9 cellular contexts compared by ENCODE assay signal in genomic region chr22:39153220-39153860, GRCh38. TPM values are rescaled to one million over a fixed set of nuclear protein-coding genes. Genes with fewer than 3 reads are reported as not detected.
DNase-seq lines count a peak whose midpoint lies in the region; ATAC-seq, FAIRE-seq and TF ChIP-seq lines count a peak whose summit lies in the region.
"Had no signal": no experiment of that assay in that cellular context is flagged by ENCODE, and none has a peak within 500 bp of the region (broad histone marks: within the 10 kb centered on the region; RNA-seq: fewer than 3 reads in every experiment).

No MANE protein-coding gene starts in this region.

- BruUV-seq in HepG2 (replicated peaks; lab: Mats Ljungman, UMichigan) = no TSS peak

- peak overlapping the region; percentile 87 for H3K27ac ChIP-seq in angular gyrus (ENCODE audit: low read depth, low read length)
- H3K27ac ChIP-seq in HepG2 (ENCODE audit: extremely low read length, insufficient read depth, low read length) = no peak overlapping the region
- H3K27ac ChIP-seq in transverse colon = peak overlapping the region; percentile 91 to 97 (median 94)

- CTCF ChIA-PET in HepG2 (lab: Yijun Ruan, JAX; ENCODE audit: low intra/inter-chr PET ratio, low total read pairs) = no interaction called here

- TF ChIP-seq CTCF in AG09309 (IDR thresholded peaks at IDR 0.05; ENCODE audit: control insufficient read depth, insufficient read depth, low read depth, low read length, missing control alignments) (no peak), HFF-Myc (IDR thresholded peaks at IDR 0.05; ENCODE audit: low read depth, low read length, missing control alignments) (no peak), HepG2 (CRISPR knock-in tag; IDR thresholded peaks at IDR 0.05) (no peak), transverse colon (IDR thresholded peaks at IDR 0.05) (no peak)

- H3K36me3 ChIP-seq in HepG2 (replicated peaks in 1 of 2; ENCODE audit: control insufficient read depth in 1 of 2, insufficient read depth in 2 of 2, low read length in 2 of 2) (no peaks in the 10 kb centered on the region), transverse colon (no peaks in the 10 kb centered on the region)

- TF ChIP-seq EP300 in HepG2 (IDR thresholded peaks at IDR 0.05; ENCODE audit: low read depth in 2 of 2, low read length in 2 of 2) (no peak), HepG2 (CRISPR knock-in tag; IDR thresholded peaks at IDR 0.05; ENCODE audit: borderline replicate concordance) (no peak), transverse colon (IDR thresholded peaks at IDR 0.05; ENCODE audit: low read depth) (no peak)

- 0 out of 2 replicates have a peak overlapping the region, but pooled peaks have one; percentile 52 for H3K9ac ChIP-seq in HepG2 (ENCODE audit: insufficient read depth, low read depth, low read length)

- in situ Hi-C loops in HepG2 (cut with HindIII; ENCODE audit: extremely low pct_ligation_motif_present, low pct_unique_long_range_greater_than_20kb) = no loop called here
- in situ Hi-C loops in transverse colon (cut with MboI; ENCODE audit: low pct_ligation_motif_present in 1 of 4, low pct_unique_long_range_greater_than_20kb in 1 of 4, low sequenced_read_pairs in 3 of 4) = loop anchor here in 1 of 4 donors (25.0 kb wide), 1 partner anchor 384 kb away; the partner anchor contains the start of gene RPS19BP1

- FAIRE-seq in HepG2 (lab: Jason Lieb, UNC) = no peak

- POLR2A ChIA-PET in HepG2 (lab: Yijun Ruan, JAX) = interaction anchor here (2.2 to 2.6 kb wide), 2 partner anchors 18 to 166 kb away, joined by 4 to 38 read pairs; partner anchors contain the start of gene RPL3

- peak overlapping the region; percentile 59 for H3K4me3 ChIP-seq in AG09309 (ENCODE audit: control insufficient read depth, low read depth, low read length)
- peak overlapping the region; percentile 40 for H3K4me3 ChIP-seq in HFF-Myc (replicated peaks; ENCODE audit: low read depth, low read length)
- peak overlapping the region; percentile 57 to 79 (median 57) for H3K4me3 ChIP-seq in HepG2 (replicated peaks in 1 of 3; ENCODE audit: insufficient read depth in 1 of 3, low read depth in 2 of 3, low read length in 3 of 3)
- H3K4me3 ChIP-seq in transverse colon = peak overlapping the region; percentile 62 to 100 (median 88)

- H3K79me2 ChIP-seq in HepG2 (ENCODE audit: insufficient read depth, low read length) = no peaks in the 10 kb centered on the region

- TF ChIP-seq RAD21 in HepG2 (CRISPR knock-in tag; IDR thresholded peaks at IDR 0.05) = no peak

- H3K4me2 ChIP-seq in HepG2 (ENCODE audit: low read depth, low read length) = peak overlapping the region; percentile 90

- ATAC-seq in HepG2 = no peak
- ATAC-seq in HG02642 (IDR thresholded peaks at IDR 0.05; ENCODE audit: poor library complexity, unreplicated experiment) = no peak
- ATAC-seq in HG03521 (IDR thresholded peaks at IDR 0.05; ENCODE audit: unreplicated experiment) = no peak

- TF ChIP-seq POLR2A in HepG2 (IDR thresholded peaks at IDR 0.05; ENCODE audit: insufficient read depth in 1 of 2, low read depth in 2 of 2, low read length in 2 of 2) = no peak
- no peak for TF ChIP-seq POLR2A in transverse colon (IDR thresholded peaks at IDR 0.05)

- DNase-seq in AG09309 (ENCODE audit: low read depth) (no peak), HFF-Myc (ENCODE audit: extremely low read depth, low read depth) (no peak), HepG2 (ENCODE audit: low spot score) (no peak), transverse colon (no peak), SKM-1 (lab: John Stamatoyannopoulos, UW; ENCODE audit: unreplicated experiment) (no peak)

- H3K9me3 ChIP-seq in HepG2 (ENCODE audit: low read length) (no peaks in the 10 kb centered on the region), transverse colon (no peaks in the 10 kb centered on the region)

- no peaks in the 10 kb centered on the region for H4K20me1 ChIP-seq in HepG2 (ENCODE audit: insufficient read depth, low read length)

- H3K4me1 ChIP-seq in HepG2 (ENCODE audit: insufficient read depth, low read length) (peaks cover 38% of the 10 kb centered on the region), transverse colon (peaks cover 7 to 45% (median 41%) of the 10 kb centered on the region in 4 donors)

- peaks cover 2 to 40% of the 10 kb centered on the region in 2 experiments; a peak in 4 of 5 replicates for H3K27me3 ChIP-seq in HepG2 (ENCODE audit: control insufficient read depth in 1 of 2, insufficient read depth in 2 of 2, low read length in 2 of 2)
- H3K27me3 ChIP-seq in transverse colon = peaks cover 33% of the 10 kb centered on the region

- intact Hi-C loops in HepG2 (cut with micrococcal nuclease; ENCODE audit: unreplicated experiment) (no loop called here), transverse colon (cut with DNase I; ENCODE audit: low total_unique reads) (no loop called here)

- no peak overlapping the region for H2AFZ ChIP-seq in HepG2 (ENCODE audit: low read length)

- 31% methylated on average over 39 of the region's 44 CpGs for WGBS in HepG2 (ENCODE audit: low lambda C conversion rate)
- 0 to 4% methylated on average over 5 to 42 of the region's 44 CpGs for WGBS in transverse colon (ENCODE audit: low coverage in 1 of 2), 2 donors

TF ChIP-seq in HepG2, 621 proteins besides CTCF, POLR2A, EP300 and RAD21 (continues in another document):
- no peak for TF ChIP-seq TSC22D2 (CRISPR knock-in tag; IDR thresholded peaks at IDR 0.05; ENCODE audit: borderline replicate concordance)
- TF ChIP-seq ZUFSP (CRISPR knock-in tag; IDR thresholded peaks at IDR 0.05; ENCODE audit: borderline replicate concordance) = no peak
- 0 out of 2 replicates have a peak, but pooled peaks have one; percentile 9 for TF ChIP-seq HDAC1 (CRISPR knock-in tag; IDR thresholded peaks at IDR 0.05)
- TF ChIP-seq ZBTB38 (CRISPR knock-in tag; IDR thresholded peaks at IDR 0.05) = peak; percentile 64; the same call in 1 of the 2 replicates
- no peak for TF ChIP-seq ZNF121 (CRISPR knock-in tag; IDR thresholded peaks at IDR 0.05)

RNA-seq across cellular contexts. Expression of gene CBX7, which starts 0.9 kb away (rescaled TPM):
- 0.20 and 0.35 TPM in 2 replicates for total RNA-seq in HepG2 (2016; rRNA removed; fragmentation: Illumina TruSeq; extraction: Trizol)
- not detected in 2 replicates for total RNA-seq in HepG2 (2016; cell fraction: cytosol; rRNA removed; fragmentation: Illumina TruSeq; extraction: Trizol; ENCODE audit: low read depth)
- 0.27 and 0.30 TPM in 2 replicates for total RNA-seq in HepG2 (2016; cell fraction: insoluble cytoplasmic fraction; rRNA removed; fragmentation: Illumina TruSeq; extraction: Trizol)
- total RNA-seq in HepG2 (2016; cell fraction: membrane; rRNA removed; fragmentation: Illumina TruSeq; extraction: Trizol) = 0.09 and 0.21 TPM in 2 replicates
- 0.31 and 1.4 TPM in 2 replicates for total RNA-seq in HepG2 (2016; cell fraction: nucleus; rRNA removed; fragmentation: Illumina TruSeq; extraction: Trizol)
- polyA plus RNA-seq in HepG2 (2011; rRNA removed) = 4.9 and 7.1 TPM in 2 replicates
- 3.6 and 4.4 TPM in 2 replicates for polyA plus RNA-seq in HepG2 (2011; cell fraction: cytosol; rRNA removed)
- polyA plus RNA-seq in HepG2 (2011; cell fraction: nucleus; rRNA removed) = 22.7 and 23.8 TPM in 2 replicates
- polyA plus RNA-seq in HepG2 (2012) = 5.5 and 5.7 TPM in 2 replicates
- 0.09 and 0.23 TPM in 2 replicates for polyA plus RNA-seq in HepG2 (2016; cell fraction: cytosol; fragmentation: Illumina TruSeq; extraction: Trizol; ENCODE audit: low read depth)
- 0.35 and 0.53 TPM in 2 replicates for polyA plus RNA-seq in HepG2 (2016; cell fraction: insoluble cytoplasmic fraction; fragmentation: Illumina TruSeq; extraction: Trizol; ENCODE audit: low read depth)
- polyA plus RNA-seq in HepG2 (2016; cell fraction: membrane; fragmentation: Illumina TruSeq; extraction: Trizol; ENCODE audit: low read depth) = 0.08 and 0.19 TPM in 2 replicates
- polyA plus RNA-seq in HepG2 (2016; cell fraction: nucleus; fragmentation: Illumina TruSeq; extraction: Trizol; ENCODE audit: insufficient read depth, low read depth) = 1.6 TPM in 2 replicates
- 7.2 and 8.5 TPM in 2 replicates for polyA minus RNA-seq in HepG2 (2011; rRNA and poly(A)+ RNA removed; ENCODE audit: low replicate concordance)
- polyA minus RNA-seq in HepG2 (2011; cell fraction: cytosol; rRNA and poly(A)+ RNA removed) = 1.2 and 2.1 TPM in 2 replicates
- 6.5 and 7.6 TPM in 2 replicates for polyA minus RNA-seq in HepG2 (2011; cell fraction: nucleus; rRNA and poly(A)+ RNA removed)
- total RNA-seq in transverse colon = 100 to 1,000 TPM in 1 of 4 donors, 10 to 100 TPM in 3; 15.3 to 129 (median 58.4) TPM

RNA-seq across cellular contexts. Expression of gene APOBEC3H, which starts 56.3 kb away (rescaled TPM):
- 0.31 and 1.0 TPM in 2 replicates for total RNA-seq in HepG2 (2016; rRNA removed; fragmentation: Illumina TruSeq; extraction: Trizol)
- total RNA-seq in HepG2 (2016; cell fraction: cytosol; rRNA removed; fragmentation: Illumina TruSeq; extraction: Trizol; ENCODE audit: low read depth) = not detected in 2 replicates
- 0.25 and 0.32 TPM in 2 replicates for total RNA-seq in HepG2 (2016; cell fraction: insoluble cytoplasmic fraction; rRNA removed; fragmentation: Illumina TruSeq; extraction: Trizol)
- 0.37 and 0.38 TPM in 2 replicates for total RNA-seq in HepG2 (2016; cell fraction: membrane; rRNA removed; fragmentation: Illumina TruSeq; extraction: Trizol)
- total RNA-seq in HepG2 (2016; cell fraction: nucleus; rRNA removed; fragmentation: Illumina TruSeq; extraction: Trizol) = not detected in 2 replicates
- polyA plus RNA-seq in HepG2 (2011; rRNA removed) = 0.18 and 0.20 TPM in 2 replicates
- 0.08 and 0.13 TPM in 2 replicates for polyA plus RNA-seq in HepG2 (2011; cell fraction: cytosol; rRNA removed)
- polyA plus RNA-seq in HepG2 (2011; cell fraction: nucleus; rRNA removed) = not detected in 2 replicates
- not detected in 2 replicates for polyA plus RNA-seq in HepG2 (2012)
- polyA plus RNA-seq in HepG2 (2016; cell fraction: cytosol; fragmentation: Illumina TruSeq; extraction: Trizol; ENCODE audit: low read depth) = 0.17 TPM in 1 of 2 replicates, not detected in the other
- polyA plus RNA-seq in HepG2 (2016; cell fraction: insoluble cytoplasmic fraction; fragmentation: Illumina TruSeq; extraction: Trizol; ENCODE audit: low read depth) = 0.46 and 0.52 TPM in 2 replicates
- 0.27 and 0.29 TPM in 2 replicates for polyA plus RNA-seq in HepG2 (2016; cell fraction: membrane; fragmentation: Illumina TruSeq; extraction: Trizol; ENCODE audit: low read depth)
- polyA plus RNA-seq in HepG2 (2016; cell fraction: nucleus; fragmentation: Illumina TruSeq; extraction: Trizol; ENCODE audit: insufficient read depth, low read depth) = not detected in 2 replicates
- 0.16 TPM in 2 replicates for polyA minus RNA-seq in HepG2 (2011; rRNA and poly(A)+ RNA removed; ENCODE audit: low replicate concordance)
- not detected in 2 replicates for polyA minus RNA-seq in HepG2 (2011; cell fraction: cytosol; rRNA and poly(A)+ RNA removed)
- not detected in 2 replicates for polyA minus RNA-seq in HepG2 (2011; cell fraction: nucleus; rRNA and poly(A)+ RNA removed)
- 1 to 10 TPM in 1 of 4 donors, under 1 TPM in 1, not detected in 2; 0.41 to 2.1 TPM for total RNA-seq in transverse colon
- total RNA-seq: glomerular endothelial cell had no signal

Comparison
In these comparisons a context has a peak if more than half of its experiments do, and no peak if none do; other contexts are left out.
1. RNA of gene CBX7, which starts 0.9 kb away (total RNA-seq): 15.3 to 129 TPM in transverse colon; 0.09 to 1.4 TPM in HepG2; every median in the first group is over 4 times any median in the second.
2. Peak in every context shown above with its lines, with median percentiles within 50 percentile points of each other: H3K4me3 ChIP-seq.